13 cellular contexts compared by ENCODE assay signal in the genomic region with DNA sequence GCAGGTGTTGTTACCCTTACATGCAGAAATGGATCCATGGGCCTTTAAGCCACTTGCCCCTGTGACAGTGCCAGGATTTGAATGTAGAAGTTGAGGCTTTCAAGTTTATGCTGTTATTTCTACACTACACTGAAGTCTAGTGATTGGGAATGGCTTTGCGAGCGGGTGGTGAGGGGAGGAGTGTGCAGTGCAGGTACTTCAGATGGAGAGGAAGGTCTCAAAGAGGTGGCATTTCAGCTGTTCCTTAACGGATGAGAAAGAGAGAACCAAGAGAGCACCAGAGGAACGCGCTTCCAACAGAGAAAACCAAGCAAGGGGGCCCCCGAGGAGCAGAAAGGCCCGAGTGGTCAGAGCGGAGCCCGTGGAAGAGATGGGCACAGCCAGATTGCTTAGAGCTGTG. TPM values are rescaled to one million over a fixed set of nuclear protein-coding genes. Genes with fewer than 3 reads are reported as not detected.
DNase-seq lines count a peak whose midpoint lies in the region; ATAC-seq, FAIRE-seq and TF ChIP-seq lines count a peak whose summit lies in the region.
"Had no signal": no experiment of that assay in that cellular context is flagged by ENCODE, and none has a peak within 500 bp of the region (broad histone marks: within the 10 kb centered on the region; RNA-seq: fewer than 3 reads in every experiment).

No MANE protein-coding gene starts in this region.

- CTCF ChIA-PET in activated CD8-positive, alpha-beta memory T cell treated with anti-CD3 and anti-CD28 coated beads, Interleukin-2, amount 10 ng/mL, durations not matched to agents 7 days and 5 days (lab: Charles Lee), result interaction anchor here (3.4 kb wide), 1 partner anchor 13 kb away, joined by 10 read pairs; a partner anchor contains a TSS
- CTCF ChIA-PET in H1 (lab: Charles Lee; ENCODE audit: partially characterized antibody), result interaction anchor here (0.6 to 1.3 kb wide), 6 partner anchors 11 to 152 kb away, joined by 3 to 6 read pairs (median 4); no protein-coding TSS in a partner anchor

- H3K18ac ChIP-seq in H1 (ENCODE audit: extremely low read depth, low read length), result no peak overlapping the region

- TF ChIP-seq POLR2A in H1 (IDR thresholded peaks at IDR 0.05; ENCODE audit: control extremely low read depth in 1 of 2, low read depth in 2 of 2, low read length in 2 of 2), result no peak

- H3K27ac ChIP-seq in H1 (ENCODE audit: low read depth, low read length), result no peak overlapping the region

- no peaks in the 10 kb centered on the region for H3K9me3 Mint-ChIP-seq in activated CD8-positive, alpha-beta memory T cell treated with anti-CD3 and anti-CD28 coated beads, Interleukin-2, amount 10 ng/mL, durations not matched to agents 7 days and 5 days (ENCODE audit: low read depth)
- H3K9me3 Mint-ChIP-seq in nephron, result no peaks in the 10 kb centered on the region
- H3K9me3 Mint-ChIP-seq in type B pancreatic cell, result no peaks in the 10 kb centered on the region
- H3K9me3 Mint-ChIP-seq: activated T-cell treated with anti-CD3 and anti-CD28 coated beads, Interleukin-2, amount 50 U/mL, for 24 hours had no signal

- peaks cover 36 to 52% (median 43%) of the 10 kb centered on the region in 4 experiments for H3K4me1 ChIP-seq in H1 (replicated peaks in 1 of 4; ENCODE audit: control insufficient read depth in 3 of 4, insufficient read depth in 4 of 4, low read length in 3 of 4)

- peaks cover 29% of the 10 kb centered on the region for H3K36me3 Mint-ChIP-seq in activated CD8-positive, alpha-beta memory T cell treated with anti-CD3 and anti-CD28 coated beads, Interleukin-2, amount 10 ng/mL, durations not matched to agents 7 days and 5 days
- H3K36me3 Mint-ChIP-seq in nephron (ENCODE audit: low read depth), result peaks cover 22% of the 10 kb centered on the region
- peaks cover 29% of the 10 kb centered on the region for H3K36me3 Mint-ChIP-seq in type B pancreatic cell

- no peak for ATAC-seq in activated CD8-positive, alpha-beta memory T cell treated with anti-CD3 and anti-CD28 coated beads, Interleukin-2, amount 10 ng/mL, durations not matched to agents 7 days and 5 days
- no peak for ATAC-seq in HG02759 (IDR thresholded peaks at IDR 0.05; ENCODE audit: unreplicated experiment)

- H2BK12ac ChIP-seq in H1 (ENCODE audit: low read depth, low read length), result no peak overlapping the region

- no peak overlapping the region for H2BK5ac ChIP-seq in H1 (ENCODE audit: low read depth, low read length)

- no peak overlapping the region for H3K4me3 ChIP-seq in H1 (ENCODE audit: extremely low read depth in 1 of 4, insufficient read depth in 2 of 4, low read depth in 3 of 4, low read length in 4 of 4)

- TF ChIP-seq EP300 in H1 (IDR thresholded peaks at IDR 0.05; ENCODE audit: borderline replicate concordance in 1 of 2, low read depth in 2 of 2, low read length in 2 of 2), result no peak

- no peak overlapping the region for H3K4ac ChIP-seq in H1 (replicated peaks; ENCODE audit: insufficient read length, low read depth, low read length)

- no peak overlapping the region for H4K91ac ChIP-seq in H1 (replicated peaks; ENCODE audit: insufficient read length, low read length)

- no peaks in the 10 kb centered on the region for H3K23me2 ChIP-seq in H1 (ENCODE audit: low read depth, low read length)

- TF ChIP-seq RAD21 in H1 (IDR thresholded peaks at IDR 0.05 in 1 of 2, conservative IDR thresholded peaks at IDR 0.05 in 1 of 2; ENCODE audit: low read depth in 2 of 2, low read length in 2 of 2), result no peak

- 0 out of 2 replicates have a peak overlapping the region, but pooled peaks have one; percentile 29 for H2AK5ac ChIP-seq in H1 (ENCODE audit: low read depth, low read length)

- no peak overlapping the region for H2BK20ac ChIP-seq in H1 (ENCODE audit: low read length)

- H3K23ac ChIP-seq in H1 (ENCODE audit: insufficient read length), result no peak overlapping the region

- 87% methylated on average over 9 of the region's 9 CpGs; no CpG with 5 or more reads in 1 of the 2 experiments for WGBS in H1 (ENCODE audit: extremely low coverage in 1 of 2, insufficient coverage in 1 of 2, insufficient read length in 1 of 2, insufficient replicate concordance in 2 of 2, low coverage in 1 of 2, low lambda C conversion rate in 2 of 2, missing lambda C conversion rate in 1 of 2), 2 experiments

- H2BK15ac ChIP-seq in H1 (ENCODE audit: low read length), result no peak overlapping the region

- no peak for DNase-seq in activated CD8-positive, alpha-beta memory T cell treated with anti-CD3 and anti-CD28 coated beads, Interleukin-2, amount 10 ng/mL, durations not matched to agents 7 days and 5 days
- no peak for DNase-seq in activated CD8-positive, alpha-beta memory T cell treated with anti-CD3 and anti-CD28 coated beads for 24 hours
- DNase-seq in H1 (ENCODE audit: low read depth in 1 of 2, low spot score in 2 of 2) (no peak), type B pancreatic cell (ENCODE audit: extremely low spot score, unreplicated experiment) (no peak), NOMO-1 (lab: John Stamatoyannopoulos, UW; ENCODE audit: unreplicated experiment in 2 of 2) (no peak)
- no peak for DNase-seq in activated T-cell treated with anti-CD3 and anti-CD28 coated beads, Interleukin-2, amount 50 U/mL, for 1 hour
- DNase-seq: activated T-cell treated with anti-CD3 and anti-CD28 coated beads, Interleukin-2, amount 50 U/mL, for 24 hours; cerebellar nuclear complex; DMS53; NCI-H187 had no signal

- peaks cover 11 to 47% of the 10 kb centered on the region in 2 experiments for H4K20me1 ChIP-seq in H1 (replicated peaks in 1 of 2; ENCODE audit: control insufficient read depth in 1 of 2, insufficient read depth in 2 of 2, low read length in 2 of 2)

- no peak overlapping the region for H3K4me3 Mint-ChIP-seq in activated CD8-positive, alpha-beta memory T cell treated with anti-CD3 and anti-CD28 coated beads, Interleukin-2, amount 10 ng/mL, durations not matched to agents 7 days and 5 days
- H3K4me3 Mint-ChIP-seq in nephron (peak overlapping the region in 1 of 3 experiments; percentile 24), type B pancreatic cell (peak overlapping the region; percentile 64)
- H3K4me3 Mint-ChIP-seq: activated T-cell treated with anti-CD3 and anti-CD28 coated beads, Interleukin-2, amount 50 U/mL, for 24 hours had no signal

- H3K27me3 ChIP-seq in H1 (replicated peaks in 1 of 4; ENCODE audit: control insufficient read depth in 3 of 4, extremely low read depth in 1 of 4, insufficient read depth in 3 of 4, low read length in 3 of 4), result no peaks in the 10 kb centered on the region

- no peak overlapping the region for H3K14ac ChIP-seq in H1 (ENCODE audit: insufficient read length)

- peaks cover 23 to 94% of the 10 kb centered on the region in 2 experiments for H3K79me2 ChIP-seq in H1 (ENCODE audit: control insufficient read depth in 1 of 2, insufficient read depth in 2 of 2, low read length in 2 of 2)

- H3K27me3 Mint-ChIP-seq in activated CD8-positive, alpha-beta memory T cell treated with anti-CD3 and anti-CD28 coated beads, Interleukin-2, amount 10 ng/mL, durations not matched to agents 7 days and 5 days, result no peaks in the 10 kb centered on the region
- no peaks in the 10 kb centered on the region for H3K27me3 Mint-ChIP-seq in nephron (ENCODE audit: low read depth)
- no peaks in the 10 kb centered on the region for H3K27me3 Mint-ChIP-seq in type B pancreatic cell
- H3K27me3 Mint-ChIP-seq: activated T-cell treated with anti-CD3 and anti-CD28 coated beads, Interleukin-2, amount 50 U/mL, for 24 hours had no signal

- no peak overlapping the region for H3K4me2 ChIP-seq in H1 (ENCODE audit: insufficient read depth in 1 of 2, low read depth in 2 of 2, low read length in 2 of 2)

- H3K56ac ChIP-seq in H1 (replicated peaks; ENCODE audit: insufficient read length, low read depth, low read length), result no peak overlapping the region

- no peaks in the 10 kb centered on the region for H3K9me3 ChIP-seq in H1 (ENCODE audit: insufficient read depth in 2 of 2, low read depth in 1 of 2, low read length in 1 of 2)

- no peak for TF ChIP-seq CTCF in H1 (IDR thresholded peaks at IDR 0.05; ENCODE audit: control extremely low read depth in 1 of 3, insufficient read depth in 1 of 3, low read depth in 1 of 3, low read length in 3 of 3)
- TF ChIP-seq CTCF in nephron (IDR thresholded peaks at IDR 0.05; ENCODE audit: unreplicated experiment in 3 of 3), result no peak
- no peak for TF ChIP-seq CTCF in type B pancreatic cell (conservative IDR thresholded peaks at IDR 0.05)

- no peak overlapping the region for H2BK120ac ChIP-seq in H1 (replicated peaks; ENCODE audit: low read depth, low read length)

- H3K4me1 Mint-ChIP-seq in activated CD8-positive, alpha-beta memory T cell treated with anti-CD3 and anti-CD28 coated beads, Interleukin-2, amount 10 ng/mL, durations not matched to agents 7 days and 5 days, result peaks cover 82% of the 10 kb centered on the region
- H3K4me1 Mint-ChIP-seq in nephron (peaks cover 95% of the 10 kb centered on the region), type B pancreatic cell (ENCODE audit: unreplicated experiment) (peaks cover 72% of the 10 kb centered on the region)

- no peak overlapping the region for H4K5ac ChIP-seq in H1 (ENCODE audit: insufficient read length, low read depth, low read length)

- H3K36me3 ChIP-seq in H1 (ENCODE audit: control insufficient read depth in 2 of 4, insufficient read depth in 4 of 4, low read length in 3 of 4), result peaks cover 0 to 3% (median 0%) of the 10 kb centered on the region in 4 experiments; a peak in 2 of 8 replicates

- no peak for FAIRE-seq in H1 (lab: Jason Lieb, UNC)

- H3K9ac ChIP-seq in H1 (replicated peaks in 1 of 4; ENCODE audit: extremely low read depth in 1 of 4, low read depth in 3 of 4, low read length in 3 of 4), result no peak overlapping the region

- H4K8ac ChIP-seq in H1 (ENCODE audit: extremely low read depth, insufficient read depth, low read length), result no peak overlapping the region

- H2AFZ ChIP-seq in H1 (ENCODE audit: low read length), result no peak overlapping the region

- POLR2A ChIA-PET in H1 (lab: Charles Lee; ENCODE audit: partially characterized antibody), result interaction anchor here (1.2 to 21.5 kb wide), 6 partner anchors 11 to 64 kb away, joined by 3 to 495 read pairs (median 14); a partner anchor contains a TSS

- peak overlapping the region; percentile 7 for H3K27ac Mint-ChIP-seq in activated CD8-positive, alpha-beta memory T cell treated with anti-CD3 and anti-CD28 coated beads, Interleukin-2, amount 10 ng/mL, durations not matched to agents 7 days and 5 days
- H3K27ac Mint-ChIP-seq in nephron, result peak overlapping the region; percentile 98 to 99 (median 98)
- H3K27ac Mint-ChIP-seq in type B pancreatic cell, result peak overlapping the region; percentile 100
- H3K27ac Mint-ChIP-seq: activated T-cell treated with anti-CD3 and anti-CD28 coated beads, Interleukin-2, amount 50 U/mL, for 24 hours had no signal

- H3K79me1 ChIP-seq in H1 (ENCODE audit: low read depth, low read length), result peaks cover 30% of the 10 kb centered on the region

RNA-seq across cellular contexts. Expression of a gene that starts 13.3 kb away (rescaled TPM):
- 100 to 1,000 TPM; 413 to 433 TPM for total RNA-seq in activated CD8-positive, alpha-beta memory T cell treated with anti-CD3 and anti-CD28 coated beads, Interleukin-2, amount 10 ng/mL, durations not matched to agents 7 days and 5 days
- 520 and 530 TPM in 2 replicates for total RNA-seq in H1 (2021; fragmentation: NEBNext Ultra II Directional; extraction: Animal tissue kit (Norgen Biotek cat#: 25700))
- polyA plus RNA-seq in H1 (2011; rRNA removed), result 211 and 281 TPM in 2 replicates
- polyA plus RNA-seq in H1 (2011; cell fraction: cytosol; rRNA removed), result 223 TPM
- 1,059 TPM for polyA plus RNA-seq in H1 (2011; cell fraction: nucleus; rRNA removed)
- polyA plus RNA-seq in H1 (2012, experiment 1 of 2), result 374 to 504 TPM (median 451 TPM) in 4 replicates
- 171 TPM for polyA plus RNA-seq in H1 (2012, experiment 2 of 2)
- polyA plus RNA-seq in H1 (2013, experiment 1 of 2), result 279 TPM
- 254 TPM for polyA plus RNA-seq in H1 (2013, experiment 2 of 2)
- polyA minus RNA-seq in H1 (2011; rRNA and poly(A)+ RNA removed), result 190 and 202 TPM in 2 replicates
- 103 TPM for polyA minus RNA-seq in H1 (2011; cell fraction: cytosol; rRNA and poly(A)+ RNA removed)
- polyA minus RNA-seq in H1 (2011; cell fraction: nucleus; rRNA and poly(A)+ RNA removed), result 171 TPM
- 475 and 776 TPM in 2 replicates for total RNA-seq in type B pancreatic cell (ENCODE audit: low replicate concordance)

RNA-seq across cellular contexts. Expression of a gene that starts 41.7 kb away (rescaled TPM):
- total RNA-seq in activated CD8-positive, alpha-beta memory T cell treated with anti-CD3 and anti-CD28 coated beads, Interleukin-2, amount 10 ng/mL, durations not matched to agents 7 days and 5 days, result 100 to 1,000 TPM; 281 to 308 TPM
- 329 and 344 TPM in 2 replicates for total RNA-seq in H1 (2021; fragmentation: NEBNext Ultra II Directional; extraction: Animal tissue kit (Norgen Biotek cat#: 25700))
- 937 and 977 TPM in 2 replicates for polyA plus RNA-seq in H1 (2011; rRNA removed)
- 945 TPM for polyA plus RNA-seq in H1 (2011; cell fraction: cytosol; rRNA removed)
- 915 TPM for polyA plus RNA-seq in H1 (2011; cell fraction: nucleus; rRNA removed)
- polyA plus RNA-seq in H1 (2012, experiment 1 of 2), result 382 to 549 TPM (median 528 TPM) in 4 replicates
- 458 TPM for polyA plus RNA-seq in H1 (2012, experiment 2 of 2)
- polyA plus RNA-seq in H1 (2013, experiment 1 of 2), result 236 TPM
- 236 TPM for polyA plus RNA-seq in H1 (2013, experiment 2 of 2)
- 386 and 450 TPM in 2 replicates for polyA minus RNA-seq in H1 (2011; rRNA and poly(A)+ RNA removed)
- polyA minus RNA-seq in H1 (2011; cell fraction: cytosol; rRNA and poly(A)+ RNA removed), result 188 TPM
- polyA minus RNA-seq in H1 (2011; cell fraction: nucleus; rRNA and poly(A)+ RNA removed), result 180 TPM
- 274 and 310 TPM in 2 replicates for total RNA-seq in type B pancreatic cell (ENCODE audit: low replicate concordance)

RNA-seq across cellular contexts. Expression of a gene that starts 43.0 kb away (rescaled TPM):
- 100 to 1,000 TPM; 337 to 497 TPM for total RNA-seq in activated CD8-positive, alpha-beta memory T cell treated with anti-CD3 and anti-CD28 coated beads, Interleukin-2, amount 10 ng/mL, durations not matched to agents 7 days and 5 days
- 10.4 and 14.4 TPM in 2 replicates for total RNA-seq in H1 (2021; fragmentation: NEBNext Ultra II Directional; extraction: Animal tissue kit (Norgen Biotek cat#: 25700))
- polyA plus RNA-seq in H1 (2011; rRNA removed), result 9.0 and 22.0 TPM in 2 replicates
- polyA plus RNA-seq in H1 (2011; cell fraction: cytosol; rRNA removed), result 8.0 TPM
- polyA plus RNA-seq in H1 (2011; cell fraction: nucleus; rRNA removed), result 12.8 TPM
- polyA plus RNA-seq in H1 (2012, experiment 1 of 2), result 9.6 to 16.0 TPM (median 13.8 TPM) in 4 replicates
- 7.3 TPM for polyA plus RNA-seq in H1 (2012, experiment 2 of 2)
- polyA plus RNA-seq in H1 (2013, experiment 1 of 2), result 14.6 TPM
- 11.8 TPM for polyA plus RNA-seq in H1 (2013, experiment 2 of 2)
- 1.1 and 1.6 TPM in 2 replicates for polyA minus RNA-seq in H1 (2011; rRNA and poly(A)+ RNA removed)
- polyA minus RNA-seq in H1 (2011; cell fraction: cytosol; rRNA and poly(A)+ RNA removed), result 3.7 TPM
- 2.0 TPM for polyA minus RNA-seq in H1 (2011; cell fraction: nucleus; rRNA and poly(A)+ RNA removed)
- total RNA-seq in type B pancreatic cell (ENCODE audit: low replicate concordance), result 2.4 and 16.8 TPM in 2 replicates
- total RNA-seq: glomerular endothelial cell had no signal

Comparison
In these comparisons a context has a peak if more than half of its experiments do, and no peak if none do; other contexts are left out.
1. H3K27ac Mint-ChIP-seq: peak in every context shown above with its lines; median percentile 100 in type B pancreatic cell; 98 in nephron; 7 in activated CD8-positive, alpha-beta memory T cell treated with anti-CD3 and anti-CD28 coated beads, Interleukin-2, amount 10 ng/mL, durations not matched to agents 7 days and 5 days.
2. RNA of a gene that starts 43.0 kb away (total RNA-seq): 337 to 497 TPM in activated CD8-positive, alpha-beta memory T cell treated with anti-CD3 and anti-CD28 coated beads, Interleukin-2, amount 10 ng/mL, durations not matched to agents 7 days and 5 days; 10.4 to 14.4 TPM in H1 and 2.4 to 16.8 TPM in type B pancreatic cell; every median in the first group is over 10 times any median in the second.